1 cellular context compared by ENCODE assay signal in genomic region chr19:17091758-17092333, GRCh38.
TF ChIP-seq lines count a peak whose summit lies in the region.

No MANE protein-coding gene starts in this region.

TF ChIP-seq in GM12878, 131 proteins besides CTCF, POLR2A, EP300 and RAD21:
- TF ChIP-seq, protein P1, sequence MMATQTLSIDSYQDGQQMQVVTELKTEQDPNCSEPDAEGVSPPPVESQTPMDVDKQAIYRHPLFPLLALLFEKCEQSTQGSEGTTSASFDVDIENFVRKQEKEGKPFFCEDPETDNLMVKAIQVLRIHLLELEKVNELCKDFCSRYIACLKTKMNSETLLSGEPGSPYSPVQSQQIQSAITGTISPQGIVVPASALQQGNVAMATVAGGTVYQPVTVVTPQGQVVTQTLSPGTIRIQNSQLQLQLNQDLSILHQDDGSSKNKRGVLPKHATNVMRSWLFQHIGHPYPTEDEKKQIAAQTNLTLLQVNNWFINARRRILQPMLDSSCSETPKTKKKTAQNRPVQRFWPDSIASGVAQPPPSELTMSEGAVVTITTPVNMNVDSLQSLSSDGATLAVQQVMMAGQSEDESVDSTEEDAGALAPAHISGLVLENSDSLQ (IDR thresholded peaks at IDR 0.05): 0 out of 2 replicates have a peak, but pooled peaks have one; percentile 20
- TF ChIP-seq SPI1 (IDR thresholded peaks at IDR 0.05; ENCODE audit: borderline replicate concordance, insufficient read depth, low read depth, low read length) (peak; percentile 62), SUPT20H (IDR thresholded peaks at IDR 0.05; ENCODE audit: borderline replicate concordance, control insufficient read depth, low read depth, low read length) (no peak)
